In the genomic region with DNA sequence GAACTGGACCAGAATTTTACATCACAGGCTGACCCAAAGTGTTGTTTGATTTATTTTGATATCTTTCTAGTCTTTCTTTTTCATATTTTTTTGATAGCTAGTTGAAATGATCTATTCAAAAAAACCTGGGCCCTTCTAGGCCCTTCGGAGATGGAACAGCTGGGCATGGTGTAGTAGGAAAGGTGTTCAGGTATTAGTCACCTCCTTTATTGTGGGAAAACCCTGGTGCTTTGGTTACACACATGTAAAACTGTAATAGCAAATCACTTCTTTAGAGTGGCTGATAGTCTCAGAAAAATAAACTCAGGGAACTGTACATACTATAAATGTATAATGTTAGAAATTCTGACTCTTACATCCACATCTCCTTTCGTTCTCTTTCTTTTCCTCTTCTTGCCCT, we compare ENCODE assay signal across 23 cellular contexts.
"Had no signal": no experiment of that assay in that cellular context is flagged by ENCODE, and none has a peak within 500 bp of the region (broad histone marks: within the 10 kb centered on the region; RNA-seq: fewer than 3 reads in every experiment).

No MANE protein-coding gene starts in this region.

- H3K9me3 ChIP-seq: left ventricle myocardium inferior, pancreas, prostate gland, stomach, testis, thyroid gland, transverse colon, upper lobe of left lung, vagina had no signal

- H3K27me3 ChIP-seq: pancreas, stomach, testis, thyroid gland, transverse colon, upper lobe of left lung, vagina had no signal

- H3K36me3 ChIP-seq: left ventricle myocardium inferior, pancreas, prostate gland, stomach, thyroid gland, transverse colon, upper lobe of left lung, vagina had no signal

- H3K4me3 ChIP-seq: left ventricle myocardium inferior, lung, pancreas, prostate gland, skin epidermis, stomach, testis, thyroid gland, transverse colon, upper lobe of left lung, vagina had no signal

- FAIRE-seq: pancreas had no signal

- H3K27ac ChIP-seq: left ventricle myocardium inferior, pancreas, prostate gland, skin epidermis, stomach, testis, thyroid gland, transverse colon, upper lobe of left lung, vagina had no signal

- H3K4me1 ChIP-seq: left ventricle myocardium inferior, pancreas, prostate gland, stomach, testis, thyroid gland, transverse colon, upper lobe of left lung, vagina had no signal

- DNase-seq: islet precursor cell; left ventricle myocardium inferior; naive thymus-derived CD8-positive, alpha-beta T cell; nucleus accumbens; pancreas; posterior cingulate gyrus; retina; right cardiac atrium; stimulated activated CD4-positive, alpha-beta T cell treated with anti-CD3 and anti-CD28 coated beads, Interleukin-12 subunit alpha, Interleukin-12 subunit beta, amount 100 ng/mL, for 4 hours; stimulated activated CD4-positive, alpha-beta T cell treated with anti-CD3 and anti-CD28 coated beads, Interleukin-15, amount 100 ng/mL, for 24 hours; stimulated activated CD4-positive, alpha-beta T cell treated with anti-CD3 and anti-CD28 coated beads, Interleukin-2, amount 100 ng/mL, for 24 hours; stimulated activated CD4-positive, alpha-beta T cell treated with anti-CD3 and anti-CD28 coated beads, Interleukin-4, amount 100 ng/mL, for 1 hour; stimulated activated naive B cell treated with anti-CD40 and anti-IgM and Interleukin-4, amounts not matched to agents 10 μg/mL and 1 μg/mL and 100 μg/mL, for 72 hours; stimulated activated naive CD8-positive, alpha-beta T cell treated with anti-CD3 and anti-CD28 coated beads, Interleukin-15, Interleukin-2, amounts not matched to agents 100 U/mL and 50 U/mL, for 24 hours; stomach; testis; thyroid gland; transverse colon; upper lobe of left lung had no signal
